In genomic region chr10:76035728-76036409, GRCh38 we compare ENCODE assay signal across 12 cellular contexts.
A peak's percentile ranks its signal among the peaks of the same experiment; 100 is the strongest.
DNase-seq lines count a peak whose midpoint lies in the region; ATAC-seq lines count a peak whose summit lies in the region.
"Had no signal": no experiment of that assay in that cellular context is flagged by ENCODE, and none has a peak within 500 bp of the region (broad histone marks: within the 10 kb centered on the region; RNA-seq: fewer than 3 reads in every experiment).

No MANE protein-coding gene starts in this region.

- H3K36me3 ChIP-seq in H7 (replicated peaks; ENCODE audit: control insufficient read depth, insufficient read depth, low read length) (no peaks in the 10 kb centered on the region), skeletal muscle satellite cell (ENCODE audit: insufficient read depth, low read length) (no peaks in the 10 kb centered on the region)

- H3K4me3 ChIP-seq in H7 (ENCODE audit: insufficient read depth, low read depth, low read length) (no peak overlapping the region), skeletal muscle satellite cell (ENCODE audit: low read length) (no peak overlapping the region)
- H3K4me3 ChIP-seq: mucosa of descending colon, PC-9 had no signal

- H3K4me1 ChIP-seq in skeletal muscle satellite cell (ENCODE audit: control insufficient read depth, insufficient read depth, low read length) = no peaks in the 10 kb centered on the region

- DNase-seq in H7 (peak; percentile 68), astrocyte of the hippocampus (ENCODE audit: low read depth, low spot score) (peak; percentile 14), islet precursor cell (peak; percentile 63), H4 (ENCODE audit: low spot score) (no peak), occipital lobe (lab: John Stamatoyannopoulos, UW) (no peak)
- DNase-seq: effector CD4-positive, alpha-beta T cell had no signal

- ATAC-seq in HG02885 (IDR thresholded peaks at IDR 0.05; ENCODE audit: poor library complexity, unreplicated experiment) = no peak
- no peak for ATAC-seq in GM21786 (IDR thresholded peaks at IDR 0.05; ENCODE audit: unreplicated experiment)

- H3K4me2 ChIP-seq in skeletal muscle satellite cell (ENCODE audit: low read length) = peak overlapping the region; percentile 65
- H3K4me2 ChIP-seq: PC-9 had no signal

- no peaks in the 10 kb centered on the region for H3K9me3 ChIP-seq in skeletal muscle satellite cell (replicated peaks; ENCODE audit: low read length)

- H3K27me3 ChIP-seq in H7 (ENCODE audit: control insufficient read depth, insufficient read depth, low read length) (no peaks in the 10 kb centered on the region), skeletal muscle satellite cell (ENCODE audit: control insufficient read depth, insufficient read depth, low read length) (no peaks in the 10 kb centered on the region)
- H3K27me3 ChIP-seq: heart left ventricle had no signal

- no peak overlapping the region for H3K9ac ChIP-seq in skeletal muscle satellite cell (ENCODE audit: low read depth, low read length)

Comparison
In these comparisons a context has a peak if more than half of its experiments do, and no peak if none do; other contexts are left out.
1. DNase-seq: peak in H7 (single experiment), astrocyte of the hippocampus (single experiment) and islet precursor cell (single experiment); none in H4 (single experiment) and occipital lobe (single experiment).